In the genomic region with DNA sequence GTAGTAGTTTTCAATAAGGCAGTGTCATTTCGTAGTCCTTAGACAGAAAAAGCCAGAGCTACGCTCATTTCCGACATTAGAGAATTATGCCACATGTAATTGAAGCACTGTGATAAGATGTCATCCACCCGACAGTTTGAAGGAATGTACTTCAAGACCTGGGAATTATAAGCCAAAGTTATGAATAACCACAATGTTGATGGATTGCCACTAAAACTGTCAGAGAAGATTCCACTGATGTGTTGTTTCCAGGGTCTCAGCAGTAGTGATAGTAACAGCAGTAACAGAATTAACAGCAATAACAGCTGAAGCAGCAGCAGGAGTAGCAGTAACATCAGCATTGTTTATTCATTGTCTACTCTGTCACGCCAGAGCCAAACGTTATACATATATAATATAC, we compare ENCODE assay signal across 1 cellular context.
TF ChIP-seq lines count a peak whose summit lies in the region.

No MANE protein-coding gene starts in this region.

TF ChIP-seq in endothelial cell of umbilical vein, 7 proteins besides CTCF, POLR2A, EP300 and RAD21 (continued from another document):
- TF ChIP-seq FOS (IDR thresholded peaks at IDR 0.05; ENCODE audit: borderline replicate concordance, insufficient read depth, low read length) = no peak
- no peak for TF ChIP-seq MYC (IDR thresholded peaks at IDR 0.05; ENCODE audit: low read depth, low read length)
- no peak for TF ChIP-seq EZH2 (IDR thresholded peaks at IDR 0.05; ENCODE audit: borderline replicate concordance, low read depth, low read length, severe bottlenecking)
- no peak for TF ChIP-seq JUN (IDR thresholded peaks at IDR 0.05; ENCODE audit: borderline replicate concordance, insufficient read depth, insufficient read length, low read depth)
